Comparison of ENCODE assay signal across 1 cellular context in genomic region chr12:42255221-42255874, GRCh38.
TF ChIP-seq lines count a peak whose summit lies in the region.

No MANE protein-coding gene starts in this region.

TF ChIP-seq in SK-N-SH, 30 proteins besides CTCF, POLR2A, EP300 and RAD21 (continued from another document):
- TF ChIP-seq, protein P1, sequence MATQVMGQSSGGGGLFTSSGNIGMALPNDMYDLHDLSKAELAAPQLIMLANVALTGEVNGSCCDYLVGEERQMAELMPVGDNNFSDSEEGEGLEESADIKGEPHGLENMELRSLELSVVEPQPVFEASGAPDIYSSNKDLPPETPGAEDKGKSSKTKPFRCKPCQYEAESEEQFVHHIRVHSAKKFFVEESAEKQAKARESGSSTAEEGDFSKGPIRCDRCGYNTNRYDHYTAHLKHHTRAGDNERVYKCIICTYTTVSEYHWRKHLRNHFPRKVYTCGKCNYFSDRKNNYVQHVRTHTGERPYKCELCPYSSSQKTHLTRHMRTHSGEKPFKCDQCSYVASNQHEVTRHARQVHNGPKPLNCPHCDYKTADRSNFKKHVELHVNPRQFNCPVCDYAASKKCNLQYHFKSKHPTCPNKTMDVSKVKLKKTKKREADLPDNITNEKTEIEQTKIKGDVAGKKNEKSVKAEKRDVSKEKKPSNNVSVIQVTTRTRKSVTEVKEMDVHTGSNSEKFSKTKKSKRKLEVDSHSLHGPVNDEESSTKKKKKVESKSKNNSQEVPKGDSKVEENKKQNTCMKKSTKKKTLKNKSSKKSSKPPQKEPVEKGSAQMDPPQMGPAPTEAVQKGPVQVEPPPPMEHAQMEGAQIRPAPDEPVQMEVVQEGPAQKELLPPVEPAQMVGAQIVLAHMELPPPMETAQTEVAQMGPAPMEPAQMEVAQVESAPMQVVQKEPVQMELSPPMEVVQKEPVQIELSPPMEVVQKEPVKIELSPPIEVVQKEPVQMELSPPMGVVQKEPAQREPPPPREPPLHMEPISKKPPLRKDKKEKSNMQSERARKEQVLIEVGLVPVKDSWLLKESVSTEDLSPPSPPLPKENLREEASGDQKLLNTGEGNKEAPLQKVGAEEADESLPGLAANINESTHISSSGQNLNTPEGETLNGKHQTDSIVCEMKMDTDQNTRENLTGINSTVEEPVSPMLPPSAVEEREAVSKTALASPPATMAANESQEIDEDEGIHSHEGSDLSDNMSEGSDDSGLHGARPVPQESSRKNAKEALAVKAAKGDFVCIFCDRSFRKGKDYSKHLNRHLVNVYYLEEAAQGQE (IDR thresholded peaks at IDR 0.05; ENCODE audit: low read depth, low read length): no peak
- TF ChIP-seq, protein P2, sequence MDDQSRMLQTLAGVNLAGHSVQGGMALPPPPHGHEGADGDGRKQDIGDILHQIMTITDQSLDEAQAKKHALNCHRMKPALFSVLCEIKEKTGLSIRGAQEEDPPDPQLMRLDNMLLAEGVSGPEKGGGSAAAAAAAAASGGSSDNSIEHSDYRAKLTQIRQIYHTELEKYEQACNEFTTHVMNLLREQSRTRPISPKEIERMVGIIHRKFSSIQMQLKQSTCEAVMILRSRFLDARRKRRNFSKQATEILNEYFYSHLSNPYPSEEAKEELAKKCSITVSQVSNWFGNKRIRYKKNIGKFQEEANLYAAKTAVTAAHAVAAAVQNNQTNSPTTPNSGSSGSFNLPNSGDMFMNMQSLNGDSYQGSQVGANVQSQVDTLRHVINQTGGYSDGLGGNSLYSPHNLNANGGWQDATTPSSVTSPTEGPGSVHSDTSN (IDR thresholded peaks at IDR 0.05): no peak
- TF ChIP-seq TCF12 (IDR thresholded peaks at IDR 0.05) (no peak), IRF3 (IDR thresholded peaks at IDR 0.05; ENCODE audit: low read depth, low read length) (no peak), RXRA (IDR thresholded peaks at IDR 0.05; ENCODE audit: borderline replicate concordance, low read depth) (no peak), FOSL2 (IDR thresholded peaks at IDR 0.05; ENCODE audit: borderline replicate concordance, low read depth) (no peak), FOXJ3 (CRISPR knock-in tag; IDR thresholded peaks at IDR 0.05) (no peak), YY1 (IDR thresholded peaks at IDR 0.05; ENCODE audit: low read depth) (no peak), JUND (IDR thresholded peaks at IDR 0.05) (no peak)
TF ChIP-seq in SK-N-SH: peak in this region for 0.
